In the genomic region with DNA sequence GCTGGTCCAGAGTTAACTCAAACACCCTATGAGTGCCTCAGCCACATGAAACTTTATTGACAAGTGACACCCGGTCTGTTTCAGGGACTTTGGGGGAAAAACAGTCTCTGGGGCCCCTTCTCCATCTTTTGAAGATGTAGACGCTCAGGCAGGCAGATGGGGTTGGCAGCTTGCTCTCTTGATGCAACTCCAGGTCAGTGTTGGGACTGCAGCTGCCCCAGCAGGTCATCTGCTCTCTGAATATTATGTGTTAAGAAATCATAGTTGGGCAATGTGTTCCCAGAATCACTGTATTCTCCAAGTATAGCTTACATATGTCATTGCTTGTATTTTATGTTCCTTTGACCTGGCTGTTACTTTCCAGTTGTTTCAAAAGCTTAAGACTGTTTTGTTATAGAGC, we compare ENCODE assay signal across 20 cellular contexts.
"Had no signal": no experiment of that assay in that cellular context is flagged by ENCODE, and none has a peak within 500 bp of the region (broad histone marks: within the 10 kb centered on the region; RNA-seq: fewer than 3 reads in every experiment).

No MANE protein-coding gene starts in this region.

- H3K79me2 ChIP-seq: hepatocyte had no signal

- H3K27ac ChIP-seq: epithelial cell of prostate, foreskin keratinocyte, hepatocyte, prostate gland, SK-N-MC, spleen, thoracic aorta had no signal

- ATAC-seq: activated T-cell treated with anti-CD3 and anti-CD28 coated beads, Interleukin-2, amount 50 U/mL, for 72 hours; foreskin keratinocyte; left colon; natural killer cell had no signal

- H3K27me3 Mint-ChIP-seq: activated CD4-positive, alpha-beta memory T cell treated with anti-CD3 and anti-CD28 coated beads, Interleukin-2, amount 10 ng/mL, durations not matched to agents 7 days and 5 days had no signal

- H3K4me1 ChIP-seq: prostate gland, spleen had no signal

- H3K4me3 ChIP-seq: hepatocyte, prostate gland, SK-N-MC, spleen, thoracic aorta had no signal

- H3K36me3 Mint-ChIP-seq: activated naive CD4-positive, alpha-beta T cell treated with anti-CD3 and anti-CD28 coated beads, Interleukin-2, amount 10 ng/mL, durations not matched to agents 7 days and 5 days; natural killer cell; type B pancreatic cell had no signal

- H3K4me1 Mint-ChIP-seq: activated CD4-positive, alpha-beta memory T cell treated with anti-CD3 and anti-CD28 coated beads, Interleukin-2, amount 10 ng/mL, durations not matched to agents 7 days and 5 days; activated CD4-positive, alpha-beta T cell treated with anti-CD3 and anti-CD28 coated beads, Interleukin-2, amount 10 ng/mL, durations not matched to agents 24 days and 14 days; natural killer cell had no signal

- DNase-seq: activated CD4-positive, alpha-beta memory T cell treated with anti-CD3 and anti-CD28 coated beads, Interleukin-2, amount 10 ng/mL, durations not matched to agents 7 days and 5 days; activated CD4-positive, alpha-beta T cell treated with anti-CD3 and anti-CD28 coated beads, Interleukin-2, amount 10 ng/mL, durations not matched to agents 24 days and 14 days; activated effector memory CD4-positive, alpha-beta T cell treated with Interleukin-2 at 50 U/mL for 16 hours; activated naive CD4-positive, alpha-beta T cell treated with anti-CD3 and anti-CD28 coated beads, Interleukin-2, amount 10 ng/mL, durations not matched to agents 7 days and 5 days; activated T-cell treated with anti-CD3 and anti-CD28 coated beads, Interleukin-2, amount 50 U/mL, for 72 hours; amygdala; foreskin keratinocyte; glutamatergic neuron; left colon; midbrain; natural killer cell; spleen; stimulated activated CD4-positive, alpha-beta T cell treated with anti-CD3 and anti-CD28 coated beads, Interleukin-4, amount 100 ng/mL, for 24 hours; stimulated activated naive CD4-positive, alpha-beta T cell treated with Interleukin-2 at 50 U/mL for 16 hours had no signal

- H3K9me3 Mint-ChIP-seq: activated CD4-positive, alpha-beta T cell treated with anti-CD3 and anti-CD28 coated beads, Interleukin-2, amount 10 ng/mL, durations not matched to agents 24 days and 14 days; activated naive CD4-positive, alpha-beta T cell treated with anti-CD3 and anti-CD28 coated beads, Interleukin-2, amount 10 ng/mL, durations not matched to agents 7 days and 5 days; natural killer cell had no signal

- H3K36me3 ChIP-seq: prostate gland, spleen, thoracic aorta had no signal

- H3K27me3 ChIP-seq: foreskin keratinocyte, hepatocyte had no signal

- H3K4me2 ChIP-seq: hepatocyte had no signal

- H3K4me3 Mint-ChIP-seq: activated CD4-positive, alpha-beta memory T cell treated with anti-CD3 and anti-CD28 coated beads, Interleukin-2, amount 10 ng/mL, durations not matched to agents 7 days and 5 days; activated CD4-positive, alpha-beta T cell treated with anti-CD3 and anti-CD28 coated beads, Interleukin-2, amount 10 ng/mL, durations not matched to agents 24 days and 14 days; activated naive CD4-positive, alpha-beta T cell treated with anti-CD3 and anti-CD28 coated beads, Interleukin-2, amount 10 ng/mL, durations not matched to agents 7 days and 5 days; activated T-cell treated with anti-CD3 and anti-CD28 coated beads, Interleukin-2, amount 50 U/mL, for 72 hours; natural killer cell; type B pancreatic cell had no signal

- H2AFZ ChIP-seq: hepatocyte had no signal

- H3K27ac Mint-ChIP-seq: activated CD4-positive, alpha-beta memory T cell treated with anti-CD3 and anti-CD28 coated beads, Interleukin-2, amount 10 ng/mL, durations not matched to agents 7 days and 5 days; activated CD4-positive, alpha-beta T cell treated with anti-CD3 and anti-CD28 coated beads, Interleukin-2, amount 10 ng/mL, durations not matched to agents 24 days and 14 days; activated naive CD4-positive, alpha-beta T cell treated with anti-CD3 and anti-CD28 coated beads, Interleukin-2, amount 10 ng/mL, durations not matched to agents 7 days and 5 days; activated T-cell treated with anti-CD3 and anti-CD28 coated beads, Interleukin-2, amount 50 U/mL, for 72 hours; natural killer cell; type B pancreatic cell had no signal

- H3K9me3 ChIP-seq: prostate gland, thoracic aorta had no signal
